In genomic region chr19:40663712-40664692, GRCh38 we compare ENCODE assay signal across 7 cellular contexts. TPM values are rescaled to one million over a fixed set of nuclear protein-coding genes. Genes with fewer than 3 reads are reported as not detected.
DNase-seq lines count a peak whose midpoint lies in the region; ATAC-seq and TF ChIP-seq lines count a peak whose summit lies in the region.

No MANE protein-coding gene starts in this region.

- H3K14ac ChIP-seq in neuronal stem cell (ENCODE audit: low read length), result no peak overlapping the region

- H3K18ac ChIP-seq in neuronal stem cell (ENCODE audit: low read length), result peak overlapping the region; percentile 99

- no peak overlapping the region for H2BK5ac ChIP-seq in neuronal stem cell (ENCODE audit: low read length)

- peaks cover 23% of the 10 kb centered on the region for H3K4me1 Mint-ChIP-seq in HFFc6 (ENCODE audit: low read depth)

- H2AK5ac ChIP-seq in neuronal stem cell (ENCODE audit: low read depth, low read length), result peak overlapping the region; percentile 58

- no peaks in the 10 kb centered on the region for H3K79me1 ChIP-seq in neuronal stem cell (ENCODE audit: low read depth, low read length)

- peak overlapping the region; percentile 88 for H3K4me3 Mint-ChIP-seq in HFFc6

- peak overlapping the region; percentile 82 for H3K9ac ChIP-seq in neuronal stem cell (ENCODE audit: low read depth, low read length, poor library complexity)

- peak overlapping the region; percentile 69 for H3K27ac ChIP-seq in WERI-Rb-1
- H3K27ac ChIP-seq in esophagus squamous epithelium, result peak overlapping the region; percentile 79 to 93 (median 86)
- no peak overlapping the region for H3K27ac ChIP-seq in neuronal stem cell (replicated peaks; ENCODE audit: low read length)

- TF ChIP-seq POLR2A in esophagus squamous epithelium (IDR thresholded peaks at IDR 0.05), result no peak

- WGBS in esophagus squamous epithelium, 2 donors, result 39 to 58% methylated on average over 12 to 18 of the region's 22 CpGs
- no CpG with 5 or more reads among the region's 22 CpGs for WGBS in neuronal stem cell (ENCODE audit: extremely low coverage in 2 of 2, insufficient read length in 2 of 2, insufficient replicate concordance in 1 of 2), 2 donors

- H3K9me3 Mint-ChIP-seq in HFFc6, result peaks cover under 1% of the 10 kb centered on the region; the same call in 1 of the 2 replicates

- H3K4ac ChIP-seq in neuronal stem cell (ENCODE audit: low read length), result no peak overlapping the region

- H2AFZ ChIP-seq in neuronal stem cell (ENCODE audit: low read length), result peak overlapping the region; percentile 100

- no peak overlapping the region for H4K91ac ChIP-seq in neuronal stem cell (ENCODE audit: low read depth, low read length, poor library complexity)

- no peak for ATAC-seq in GM21515 (IDR thresholded peaks at IDR 0.05; ENCODE audit: unreplicated experiment)
- no peak for ATAC-seq in GM19395 (IDR thresholded peaks at IDR 0.05; ENCODE audit: unreplicated experiment)

- TF ChIP-seq CTCF in HFFc6 (IDR thresholded peaks at IDR 0.05) (no peak), WERI-Rb-1 (IDR thresholded peaks at IDR 0.05; ENCODE audit: low read depth, low read length) (no peak), esophagus squamous epithelium (IDR thresholded peaks at IDR 0.05) (no peak)

- no peak overlapping the region for H4K8ac ChIP-seq in neuronal stem cell (ENCODE audit: low read depth, low read length)

- H2BK15ac ChIP-seq in neuronal stem cell (ENCODE audit: low read length), result no peak overlapping the region

- peak; percentile 14 for DNase-seq in HFFc6
- DNase-seq in WERI-Rb-1, result peak; percentile 19
- DNase-seq in esophagus squamous epithelium (lab: John Stamatoyannopoulos, UW), result no peak
- DNase-seq in neuronal stem cell (ENCODE audit: low spot score), result no peak
- DNase-seq in epidermal melanocyte (ENCODE audit: insufficient read length, low spot score), result no peak

- H3K23ac ChIP-seq in neuronal stem cell (ENCODE audit: low read depth, low read length, poor library complexity), result peak overlapping the region; percentile 81

- H3K4me1 ChIP-seq in esophagus squamous epithelium (peaks cover 5 to 32% (median 11%) of the 10 kb centered on the region in 3 donors), neuronal stem cell (ENCODE audit: control insufficient read depth in 2 of 2, insufficient read depth in 1 of 2, low read depth in 1 of 2, low read length in 2 of 2) (peaks cover 6 to 7% of the 10 kb centered on the region in 2 donors)

- H2BK120ac ChIP-seq in neuronal stem cell (ENCODE audit: low read depth, low read length), result no peak overlapping the region

- H3K4me3 ChIP-seq in WERI-Rb-1 (ENCODE audit: low read depth, low read length) (peak overlapping the region; percentile 50), esophagus squamous epithelium (peak overlapping the region; percentile 59 to 83 (median 69)), neuronal stem cell (ENCODE audit: low read length in 2 of 2) (peak overlapping the region; percentile 79 to 95)

- no peak overlapping the region for H2BK12ac ChIP-seq in neuronal stem cell (ENCODE audit: low read length)

- peak overlapping the region; percentile 96 for H3K4me2 ChIP-seq in neuronal stem cell (ENCODE audit: insufficient read depth, low read length, poor library complexity, severe bottlenecking)

- peaks cover 7% of the 10 kb centered on the region; the same call in 1 of the 2 replicates for H3K36me3 Mint-ChIP-seq in HFFc6 (ENCODE audit: low read depth)

- peaks cover 5% of the 10 kb centered on the region for H3K9me3 ChIP-seq in WERI-Rb-1 (ENCODE audit: severe bottlenecking)
- no peaks in the 10 kb centered on the region for H3K9me3 ChIP-seq in esophagus squamous epithelium
- peaks cover 0 to 3% of the 10 kb centered on the region in 2 donors for H3K9me3 ChIP-seq in neuronal stem cell (replicated peaks in 1 of 2; ENCODE audit: control insufficient read depth in 2 of 2, insufficient read depth in 1 of 2, low read depth in 1 of 2, low read length in 2 of 2)

- intact Hi-C loops in esophagus squamous epithelium (cut with DNase I), result loop anchor here (5.0 to 10.0 kb wide), 2 partner anchors 148 to 471 kb away; no protein-coding TSS in a partner anchor

- peak overlapping the region; percentile 82 for H3K27ac Mint-ChIP-seq in HFFc6

- H3K36me3 ChIP-seq in WERI-Rb-1 (peaks cover 24% of the 10 kb centered on the region), esophagus squamous epithelium (peaks cover 2 to 23% (median 8%) of the 10 kb centered on the region in 3 donors), neuronal stem cell (replicated peaks in 1 of 2; ENCODE audit: control insufficient read depth in 2 of 2, insufficient read depth in 2 of 2, low read length in 2 of 2) (peaks cover 7 to 22% of the 10 kb centered on the region in 2 donors)

- H3K27me3 ChIP-seq in WERI-Rb-1 (ENCODE audit: insufficient read depth, low read depth, severe bottlenecking) (no peaks in the 10 kb centered on the region), esophagus squamous epithelium (no peaks in the 10 kb centered on the region), neuronal stem cell (ENCODE audit: control insufficient read depth in 3 of 3, insufficient read depth in 3 of 3, low read depth in 1 of 3, low read length in 3 of 3) (peaks cover 0 to 3% (median 0%) of the 10 kb centered on the region in 3 experiments)

- H3K27me3 Mint-ChIP-seq in HFFc6 (ENCODE audit: insufficient read depth), result peaks cover 13% of the 10 kb centered on the region

RNA-seq across cellular contexts. Expression of gene NUMBL, which starts 26.4 kb away (rescaled TPM):
- total RNA-seq in HFFc6 (2021; fragmentation: NEBNext Ultra II Directional; extraction: Animal tissue kit (Norgen Biotek cat#: 25700)), result 10 to 100 TPM; 49.1 to 58.3 (median 53.6) TPM
- 10 to 100 TPM; 11.2 to 20.8 (median 15.8) TPM for total RNA-seq in esophagus squamous epithelium
- 17.1 TPM for polyA plus RNA-seq in neuronal stem cell (2013, experiment 1 of 2)
- 16.9 TPM for polyA plus RNA-seq in neuronal stem cell (2013, experiment 2 of 2)

RNA-seq across cellular contexts. Expression of gene COQ8B, which starts 52.7 kb away (rescaled TPM):
- total RNA-seq in HFFc6 (2021; fragmentation: NEBNext Ultra II Directional; extraction: Animal tissue kit (Norgen Biotek cat#: 25700)), result 10 to 100 TPM; 19.8 to 28.6 (median 23.6) TPM
- 10 to 100 TPM; 19.3 to 64.1 (median 33.3) TPM for total RNA-seq in esophagus squamous epithelium
- 29.0 TPM for polyA plus RNA-seq in neuronal stem cell (2013, experiment 1 of 2)
- polyA plus RNA-seq in neuronal stem cell (2013, experiment 2 of 2), result 28.4 TPM

RNA-seq across cellular contexts. Expression of gene ITPKC, which starts 52.9 kb away (rescaled TPM):
- 10 to 100 TPM in 4 of 6 experiments, 1 to 10 TPM in 2; 9.2 to 14.9 (median 10.5) TPM for total RNA-seq in HFFc6 (2021; fragmentation: NEBNext Ultra II Directional; extraction: Animal tissue kit (Norgen Biotek cat#: 25700))
- 100 to 1,000 TPM in 2 of 4 donors, 10 to 100 TPM in 2; 58.5 to 127 (median 95.7) TPM for total RNA-seq in esophagus squamous epithelium
- polyA plus RNA-seq in neuronal stem cell (2013, experiment 1 of 2), result 4.7 TPM
- polyA plus RNA-seq in neuronal stem cell (2013, experiment 2 of 2), result 4.7 TPM

Comparison
In these comparisons a context has a peak if more than half of its experiments do, and no peak if none do; other contexts are left out.
1. DNase-seq: peak in HFFc6 (single experiment) and WERI-Rb-1 (single experiment); none in esophagus squamous epithelium (single experiment), neuronal stem cell (single experiment) and epidermal melanocyte (single experiment).
2. Peak in every context shown above with its lines, with median percentiles within 50 percentile points of each other: H3K4me3 ChIP-seq.